16 cellular contexts compared by ENCODE assay signal in the genomic region with DNA sequence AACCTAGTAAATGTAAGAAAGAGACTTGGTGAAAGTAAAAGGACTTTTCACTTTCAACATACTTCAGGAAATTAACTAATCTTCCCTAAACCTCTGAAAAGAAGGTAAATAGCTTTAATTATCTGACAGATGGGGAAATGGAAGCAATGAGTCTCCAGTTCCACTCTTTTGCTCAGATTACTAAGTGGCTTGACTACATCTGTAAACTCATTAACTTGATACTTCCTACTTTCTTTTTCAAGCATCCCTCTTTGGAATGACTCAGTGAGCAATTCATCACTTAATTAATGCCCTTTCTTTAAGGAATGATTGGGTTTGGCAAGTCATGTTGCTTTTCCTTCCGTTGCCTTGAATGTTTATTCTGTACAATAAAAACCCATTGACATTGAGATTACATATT.
A peak's percentile ranks its signal among the peaks of the same experiment; 100 is the strongest.
DNase-seq lines count a peak whose midpoint lies in the region; ATAC-seq and TF ChIP-seq lines count a peak whose summit lies in the region.
"Had no signal": no experiment of that assay in that cellular context is flagged by ENCODE, and none has a peak within 500 bp of the region (broad histone marks: within the 10 kb centered on the region; RNA-seq: fewer than 3 reads in every experiment).

No MANE protein-coding gene starts in this region.

- no peaks in the 10 kb centered on the region for H3K36me3 Mint-ChIP-seq in immature natural killer cell
- H3K36me3 Mint-ChIP-seq in T-helper 2 cell treated with Interferon-gamma antibody and Interleukin-4, amounts not matched to agents 5 μg/mL and 100 μg/mL, for 36 hours (ENCODE audit: low read depth) = no peaks in the 10 kb centered on the region
- H3K36me3 Mint-ChIP-seq: CD8-positive, alpha-beta memory T cell; IgD-negative memory B cell had no signal

- H3K9me3 Mint-ChIP-seq in immature natural killer cell = peaks cover 0 to 10% (median 4%) of the 10 kb centered on the region in 6 donors
- H3K9me3 Mint-ChIP-seq in T-helper 2 cell treated with Interferon-gamma antibody and Interleukin-4, amounts not matched to agents 5 μg/mL and 100 μg/mL, for 36 hours = peaks cover 24% of the 10 kb centered on the region

- no peak for ATAC-seq in omental fat pad (ENCODE audit: low FRiP score)
- no peak for ATAC-seq in GM19463 (IDR thresholded peaks at IDR 0.05; ENCODE audit: unreplicated experiment)
- ATAC-seq: A549, HCT116 had no signal

- H3K27me3 Mint-ChIP-seq in immature natural killer cell (ENCODE audit: low read depth in 3 of 3) = no peaks in the 10 kb centered on the region
- no peaks in the 10 kb centered on the region for H3K27me3 Mint-ChIP-seq in T-helper 2 cell treated with Interferon-gamma antibody and Interleukin-4, amounts not matched to agents 5 μg/mL and 100 μg/mL, for 36 hours (ENCODE audit: low read depth)
- H3K27me3 Mint-ChIP-seq: CD8-positive, alpha-beta memory T cell; IgD-negative memory B cell had no signal

- DNase-seq in NCI-H524 (lab: John Stamatoyannopoulos, UW) (peak; percentile 57 to 82), astrocyte of the hippocampus (ENCODE audit: low read depth, low spot score) (peak; percentile 36), kidney glomerular epithelial cell (lab: John Stamatoyannopoulos, UW) (peak; percentile 5), renal cortical epithelial cell (ENCODE audit: low read depth) (peak; percentile 90), immature natural killer cell (no peak), omental fat pad (ENCODE audit: low spot score) (no peak)
- no peak for DNase-seq in T-helper 2 cell treated with Interferon-gamma antibody and Interleukin-4, amounts not matched to agents 5 μg/mL and 100 μg/mL, for 36 hours (ENCODE audit: low spot score)
- DNase-seq: AML-193; Caco-2; CD8-positive, alpha-beta memory T cell; DMS53; GF-D8 had no signal

- no peak overlapping the region for H3K4me3 Mint-ChIP-seq in immature natural killer cell
- no peak overlapping the region for H3K4me3 Mint-ChIP-seq in T-helper 2 cell treated with Interferon-gamma antibody and Interleukin-4, amounts not matched to agents 5 μg/mL and 100 μg/mL, for 36 hours
- H3K4me3 Mint-ChIP-seq: CD8-positive, alpha-beta memory T cell; IgD-negative memory B cell had no signal

- no peaks in the 10 kb centered on the region for H3K4me1 Mint-ChIP-seq in immature natural killer cell
- H3K4me1 Mint-ChIP-seq in T-helper 2 cell treated with Interferon-gamma antibody and Interleukin-4, amounts not matched to agents 5 μg/mL and 100 μg/mL, for 36 hours (ENCODE audit: low read depth) = no peaks in the 10 kb centered on the region
- H3K4me1 Mint-ChIP-seq: CD8-positive, alpha-beta memory T cell; IgD-negative memory B cell had no signal

- no peak for TF ChIP-seq CTCF in omental fat pad (IDR thresholded peaks at IDR 0.05)

- no peak overlapping the region for H3K27ac Mint-ChIP-seq in immature natural killer cell
- no peak overlapping the region for H3K27ac Mint-ChIP-seq in T-helper 2 cell treated with Interferon-gamma antibody and Interleukin-4, amounts not matched to agents 5 μg/mL and 100 μg/mL, for 36 hours
- H3K27ac Mint-ChIP-seq: CD8-positive, alpha-beta memory T cell; IgD-negative memory B cell had no signal

Comparison
In these comparisons a context has a peak if more than half of its experiments do, and no peak if none do; other contexts are left out.
1. DNase-seq: peak in NCI-H524 (2 of 2), astrocyte of the hippocampus (single experiment), kidney glomerular epithelial cell (single experiment) and renal cortical epithelial cell (single experiment); none in immature natural killer cell (0 of 3), T-helper 2 cell treated with Interferon-gamma antibody and Interleukin-4, amounts not matched to agents 5 μg/mL and 100 μg/mL, for 36 hours (single experiment) and omental fat pad (single experiment).